Comparison of ENCODE assay signal across 24 cellular contexts in genomic region chr13:85603735-85604134, GRCh38.
DNase-seq lines count a peak whose midpoint lies in the region; ATAC-seq and TF ChIP-seq lines count a peak whose summit lies in the region.
"Had no signal": no experiment of that assay in that cellular context is flagged by ENCODE, and none has a peak within 500 bp of the region (broad histone marks: within the 10 kb centered on the region; RNA-seq: fewer than 3 reads in every experiment).

No MANE protein-coding gene starts in this region.

- no peaks in the 10 kb centered on the region for H3K79me2 ChIP-seq in SK-N-SH (ENCODE audit: insufficient read depth)

- H3K36me3 Mint-ChIP-seq in activated T-cell treated with anti-CD3 and anti-CD28 coated beads, Interleukin-2, amount 50 U/mL, for 72 hours (ENCODE audit: insufficient read depth in 2 of 2), result no peaks in the 10 kb centered on the region
- H3K36me3 Mint-ChIP-seq: CD4-positive, alpha-beta memory T cell; CD4-positive, CD25-positive, alpha-beta regulatory T cell; CD8-positive, alpha-beta memory T cell had no signal

- H3K4me1 Mint-ChIP-seq in activated T-cell treated with anti-CD3 and anti-CD28 coated beads, Interleukin-2, amount 50 U/mL, for 72 hours (ENCODE audit: low read depth), result no peaks in the 10 kb centered on the region
- H3K4me1 Mint-ChIP-seq: CD4-positive, alpha-beta memory T cell; CD4-positive, CD25-positive, alpha-beta regulatory T cell; CD8-positive, alpha-beta memory T cell had no signal

- no peak overlapping the region for H3K27ac Mint-ChIP-seq in activated T-cell treated with anti-CD3 and anti-CD28 coated beads, Interleukin-2, amount 50 U/mL, for 72 hours
- H3K27ac Mint-ChIP-seq: CD4-positive, alpha-beta memory T cell; CD4-positive, CD25-positive, alpha-beta regulatory T cell; CD8-positive, alpha-beta memory T cell had no signal

- no peak overlapping the region for H3K4me3 ChIP-seq in SK-N-SH (ENCODE audit: low read depth in 2 of 2, low read length in 1 of 2)
- H3K4me3 ChIP-seq: BLaER1 treated with 17β-estradiol and CSF1 and Interleukin-3, amounts not matched to agents 10 nM and 100 nM; GM12878 had no signal

- no peak overlapping the region for H3K9ac ChIP-seq in SK-N-SH
- H3K9ac ChIP-seq: BLaER1 treated with 17β-estradiol and CSF1 and Interleukin-3, amounts not matched to agents 10 nM and 100 nM had no signal

- H3K9me2 ChIP-seq in SK-N-SH, result no peaks in the 10 kb centered on the region

- peaks cover 2 to 3% of the 10 kb centered on the region in 2 donors for H3K9me3 Mint-ChIP-seq in activated T-cell treated with anti-CD3 and anti-CD28 coated beads, Interleukin-2, amount 50 U/mL, for 72 hours

- no peaks in the 10 kb centered on the region for H3K27me3 ChIP-seq in SK-N-SH (ENCODE audit: insufficient read depth)
- H3K27me3 ChIP-seq: BLaER1 treated with 17β-estradiol and CSF1 and Interleukin-3, amounts not matched to agents 10 nM and 100 nM had no signal

- CTCF ChIA-PET in HEK293T (lab: Yijun Ruan, JAX) (no interaction called here), SK-N-SH (lab: Yijun Ruan, JAX) (no interaction called here)

- H2AFZ ChIP-seq in SK-N-SH (ENCODE audit: low read depth), result 0 out of 2 replicates have a peak overlapping the region, but pooled peaks have one; percentile 2

- DNase-seq in HEK293T (ENCODE audit: extremely low spot score), result no peak
- DNase-seq in NCI-H82 treated with DMSO at 0.1 percent for 48 hours (lab: John Stamatoyannopoulos, UW; ENCODE audit: unreplicated experiment), result peak; percentile 30
- DNase-seq in SK-N-SH, result peak; percentile 19
- peak; percentile 21 for DNase-seq in astrocyte of the hippocampus (ENCODE audit: low read depth, low spot score)
- no peak for DNase-seq in cortex of kidney (lab: John Stamatoyannopoulos, UW)
- DNase-seq in NCI-H146 (lab: John Stamatoyannopoulos, UW), result no peak
- no peak for DNase-seq in CD1c-positive myeloid dendritic cell (ENCODE audit: extremely low spot score)
- no peak for DNase-seq in activated T-cell treated with anti-CD3 and anti-CD28 coated beads, Interleukin-2, amount 50 U/mL, for 72 hours
- DNase-seq: 8988T; ACHN; CD4-positive, alpha-beta memory T cell; CD4-positive, CD25-positive, alpha-beta regulatory T cell; CD8-positive, alpha-beta memory T cell; COR-L47; DMS 273 treated with DMSO at 0.1 percent for 48 hours; DMS153; DMS53; DMS79; DND-41; EL; GDM1 had no signal

- no peaks in the 10 kb centered on the region for H3F3A ChIP-seq in SK-N-SH (replicated peaks; ENCODE audit: insufficient read depth)

- ATAC-seq in activated T-cell treated with anti-CD3 and anti-CD28 coated beads, Interleukin-2, amount 50 U/mL, for 72 hours (replicated peaks in 1 of 2), result no peak
- ATAC-seq: GM12878 had no signal

- WGBS in SK-N-SH (ENCODE audit: low lambda C conversion rate), result 54% methylated on average over 1 of the region's 1 CpG

- TF ChIP-seq RAD21 in SK-N-SH (IDR thresholded peaks at IDR 0.05; ENCODE audit: low read length), result no peak

- H4K20me1 ChIP-seq in SK-N-SH (ENCODE audit: insufficient read depth), result no peaks in the 10 kb centered on the region
- H4K20me1 ChIP-seq: BLaER1 treated with 17β-estradiol and CSF1 and Interleukin-3, amounts not matched to agents 10 nM and 100 nM had no signal

- TF ChIP-seq CTCF in SK-N-SH (IDR thresholded peaks at IDR 0.05), result no peak

- POLR2A ChIA-PET in HEK293T (lab: Yijun Ruan, JAX), result no interaction called here
- POLR2A ChIA-PET in SK-N-SH (lab: Yijun Ruan, JAX), result no interaction called here

- no peaks in the 10 kb centered on the region for H3K36me3 ChIP-seq in SK-N-SH (replicated peaks in 1 of 2; ENCODE audit: control insufficient read depth in 1 of 2, insufficient read depth in 2 of 2, low read length in 1 of 2)
- H3K36me3 ChIP-seq: BLaER1 treated with 17β-estradiol and CSF1 and Interleukin-3, amounts not matched to agents 10 nM and 100 nM had no signal

- H3K9me3 ChIP-seq in SK-N-SH, result no peaks in the 10 kb centered on the region
- H3K9me3 ChIP-seq: BLaER1 treated with 17β-estradiol and CSF1 and Interleukin-3, amounts not matched to agents 10 nM and 100 nM had no signal

- no peaks in the 10 kb centered on the region; a peak in 1 of 4 replicates for H3K4me1 ChIP-seq in SK-N-SH (ENCODE audit: control insufficient read depth in 1 of 2, insufficient read depth in 2 of 2, low read depth in 1 of 2, low read length in 1 of 2)
- H3K4me1 ChIP-seq: BLaER1 treated with 17β-estradiol and CSF1 and Interleukin-3, amounts not matched to agents 10 nM and 100 nM had no signal

- no peaks in the 10 kb centered on the region for H3K27me3 Mint-ChIP-seq in activated T-cell treated with anti-CD3 and anti-CD28 coated beads, Interleukin-2, amount 50 U/mL, for 72 hours (ENCODE audit: low read depth)
- H3K27me3 Mint-ChIP-seq: CD4-positive, alpha-beta memory T cell; CD4-positive, CD25-positive, alpha-beta regulatory T cell; CD8-positive, alpha-beta memory T cell had no signal

- H3K4me3 Mint-ChIP-seq in activated T-cell treated with anti-CD3 and anti-CD28 coated beads, Interleukin-2, amount 50 U/mL, for 72 hours, result no peak overlapping the region
- H3K4me3 Mint-ChIP-seq: CD4-positive, alpha-beta memory T cell; CD4-positive, CD25-positive, alpha-beta regulatory T cell; CD8-positive, alpha-beta memory T cell had no signal

- no peak overlapping the region for H3K27ac ChIP-seq in SK-N-SH (ENCODE audit: low read depth in 2 of 2, low read length in 1 of 2)
- H3K27ac ChIP-seq: BLaER1 treated with 17β-estradiol and CSF1 and Interleukin-3, amounts not matched to agents 10 nM and 100 nM; C4-2B had no signal

- TF ChIP-seq EP300 in SK-N-SH (IDR thresholded peaks at IDR 0.05; ENCODE audit: borderline replicate concordance in 1 of 2, low read depth in 1 of 2, low read length in 1 of 2), result peak in 1 of 2 experiments; percentile 51; a peak in 2 of 4 replicates

- no peak overlapping the region for H3K4me2 ChIP-seq in SK-N-SH
- H3K4me2 ChIP-seq: BLaER1 treated with 17β-estradiol and CSF1 and Interleukin-3, amounts not matched to agents 10 nM and 100 nM had no signal

TF ChIP-seq in HEK293T, 16 proteins besides CTCF, POLR2A, EP300 and RAD21:
- TF ChIP-seq PKNOX1 (IDR thresholded peaks at IDR 0.05), result peak; percentile 61; the same call in 1 of the 2 replicates
- TF ChIP-seq L3MBTL2 (conservative IDR thresholded peaks at IDR 0.05), result no peak
- TF ChIP-seq ARNT (IDR thresholded peaks at IDR 0.05), result no peak

TF ChIP-seq in SK-N-SH, 30 proteins besides CTCF, POLR2A, EP300 and RAD21:
- TF ChIP-seq FOSL2 (IDR thresholded peaks at IDR 0.05; ENCODE audit: borderline replicate concordance, low read depth) (no peak), POLR2AphosphoS5 (IDR thresholded peaks at IDR 0.05; ENCODE audit: low read depth, low read length) (no peak), RCOR1 (IDR thresholded peaks at IDR 0.05; ENCODE audit: low read length) (peak; percentile 35; the same call in 1 of the 2 replicates), TCF12 (IDR thresholded peaks at IDR 0.05) (peak; percentile 42; the same call in 1 of the 2 replicates), REST (IDR thresholded peaks at IDR 0.05; ENCODE audit: low read depth, low read length) (no peak), USF1 (IDR thresholded peaks at IDR 0.05; ENCODE audit: borderline replicate concordance, low read depth) (no peak), PBX3 (IDR thresholded peaks at IDR 0.05) (peak; percentile 13; the same call in 1 of the 2 replicates)

Comparison
In these comparisons a context has a peak if more than half of its experiments do, and no peak if none do; other contexts are left out.
1. DNase-seq: peak in NCI-H82 treated with DMSO at 0.1 percent for 48 hours (single experiment), SK-N-SH (single experiment) and astrocyte of the hippocampus (single experiment); none in HEK293T (single experiment), cortex of kidney (single experiment), NCI-H146 (single experiment), CD1c-positive myeloid dendritic cell (single experiment) and activated T-cell treated with anti-CD3 and anti-CD28 coated beads, Interleukin-2, amount 50 U/mL, for 72 hours (0 of 2).